Comparison of ENCODE assay signal across 34 cellular contexts in the genomic region with DNA sequence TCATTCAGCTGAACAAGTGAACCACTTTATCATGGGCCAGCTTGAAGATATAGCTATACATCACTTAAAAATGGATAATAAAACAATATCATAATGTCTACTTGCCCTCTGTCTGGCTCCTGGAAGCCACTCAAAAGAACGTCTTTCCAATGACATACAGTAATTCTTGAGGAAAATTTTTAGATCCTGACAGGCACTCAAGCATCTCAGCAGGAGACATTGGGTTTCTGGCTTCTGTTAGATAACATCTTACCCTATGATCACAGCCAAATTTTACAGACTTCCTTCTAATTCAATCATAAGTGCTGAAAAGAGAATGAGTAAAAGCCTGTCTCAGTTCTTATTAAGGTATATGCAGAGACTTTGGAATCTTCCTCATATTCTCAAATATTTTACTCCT. TPM values are rescaled to one million over a fixed set of nuclear protein-coding genes. Genes with fewer than 3 reads are reported as not detected.
"Had no signal": no experiment of that assay in that cellular context is flagged by ENCODE, and none has a peak within 500 bp of the region (broad histone marks: within the 10 kb centered on the region; RNA-seq: fewer than 3 reads in every experiment).

No MANE protein-coding gene starts in this region.

- H3K4me3 ChIP-seq: left ventricle myocardium inferior, lung, neural progenitor cell, psoas muscle, right atrium auricular region, right lobe of liver, smooth muscle cell, thyroid gland, transverse colon, upper lobe of left lung, vagina had no signal

- H3K27me3 ChIP-seq: neural progenitor cell, neutrophil, right atrium auricular region, right lobe of liver, thyroid gland, upper lobe of left lung, vagina had no signal

- ATAC-seq: natural killer cell; psoas muscle; right lobe of liver; stimulated activated memory B cell treated with anti-CD40 and anti-IgM and Interleukin-4, amounts not matched to agents 10 μg/mL and 1 μg/mL and 100 μg/mL, for 72 hours; stimulated activated naive CD8-positive, alpha-beta T cell treated with anti-CD3 and anti-CD28 coated beads, Interleukin-15, amount 100 ng/mL, for 72 hours had no signal

- H3K9me3 ChIP-seq: left ventricle myocardium inferior, neutrophil, psoas muscle, right atrium auricular region, right lobe of liver, thyroid gland, transverse colon, upper lobe of left lung, vagina had no signal

- H3K27ac ChIP-seq: left ventricle myocardium inferior, neural progenitor cell, neutrophil, parathyroid adenoma, psoas muscle, right atrium auricular region, right lobe of liver, thyroid gland, transverse colon, upper lobe of left lung, vagina had no signal

- H3K36me3 ChIP-seq: left ventricle myocardium inferior, neural progenitor cell, neutrophil, right atrium auricular region, right lobe of liver, thyroid gland, transverse colon, upper lobe of left lung, vagina had no signal

- DNase-seq: islet precursor cell; left ventricle myocardium inferior; naive B cell; natural killer cell; nephron progenitor cell; occipital lobe; psoas muscle; right lobe of liver; stimulated activated CD4-positive, alpha-beta T cell treated with anti-CD3 and anti-CD28 coated beads, Interleukin-1b, Interleukin-23, amount 100 ng/mL, for 48 hours; stimulated activated CD4-positive, alpha-beta T cell treated with anti-CD3 and anti-CD28 coated beads, Interleukin-2, amount 100 ng/mL, for 48 hours; stimulated activated CD4-positive, alpha-beta T cell treated with anti-CD3 and anti-CD28 coated beads, Interleukin-4, amount 100 ng/mL, for 4 hours; stimulated activated CD8-positive, alpha-beta memory T cell treated with anti-CD3 and anti-CD28 coated beads, Interleukin-4, amount 100 ng/mL, for 48 hours; stimulated activated naive CD4-positive, alpha-beta T cell treated with Interleukin-2 at 50 U/mL for 16 hours; stimulated activated naive CD8-positive, alpha-beta T cell treated with anti-CD3 and anti-CD28 coated beads, Interleukin-15, amount 100 ng/mL, for 72 hours; substantia nigra; thyroid gland; transverse colon; upper lobe of left lung had no signal

- H3K4me1 ChIP-seq: left ventricle myocardium inferior, neural progenitor cell, parathyroid adenoma, psoas muscle, right atrium auricular region, thyroid gland, transverse colon, upper lobe of left lung, vagina had no signal

RNA-seq across cellular contexts. Expression of gene CGA, which starts 0.3 kb away (rescaled TPM):
- total RNA-seq: kidney epithelial cell, left ventricle myocardium inferior, lung, mesothelial cell of epicardium, mononuclear cell, natural killer cell, occipital lobe, osteocyte, posterior vena cava, right lobe of liver, skeletal muscle tissue, temporal lobe, thyroid gland, transverse colon, upper lobe of left lung, urinary bladder, vagina had no signal
